ENCODE assay signal across 17 cellular contexts in the genomic region with DNA sequence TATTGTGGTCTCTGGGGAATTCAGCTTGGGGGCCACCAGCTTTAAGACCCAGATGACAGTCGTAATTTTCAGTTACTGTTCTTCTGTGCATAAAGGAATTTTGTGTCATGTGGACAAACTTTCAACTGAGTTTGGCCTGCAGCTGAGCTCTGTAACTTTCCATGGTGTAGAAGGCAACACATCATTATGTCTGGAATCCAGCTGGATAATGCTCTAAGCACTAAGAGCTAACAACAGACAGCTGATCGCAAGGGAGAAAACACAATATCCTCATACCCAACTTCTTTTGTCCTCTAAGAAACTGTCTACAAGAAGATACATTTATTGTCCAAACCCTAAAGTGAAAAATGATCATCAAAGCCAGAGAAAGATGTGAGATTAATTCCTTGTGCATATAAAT.
A peak's percentile ranks its signal among the peaks of the same experiment; 100 is the strongest.
DNase-seq lines count a peak whose midpoint lies in the region; ATAC-seq, FAIRE-seq and TF ChIP-seq lines count a peak whose summit lies in the region.
"Had no signal": no experiment of that assay in that cellular context is flagged by ENCODE, and none has a peak within 500 bp of the region (broad histone marks: within the 10 kb centered on the region; RNA-seq: fewer than 3 reads in every experiment).

No MANE protein-coding gene starts in this region.

- TF ChIP-seq EP300 in A549 (IDR thresholded peaks at IDR 0.05), result no peak

- intact Hi-C loops in heart left ventricle (cut with DNase I), result loop anchor here in 2 of 10 donors (5.0 kb wide), 2 partner anchors 87 to 102 kb away; no protein-coding TSS in a partner anchor

- peaks cover 0 to 3% (median 0%) of the 10 kb centered on the region in 5 experiments for H3K9me3 Mint-ChIP-seq in brain
- H3K9me3 Mint-ChIP-seq: activated T-cell treated with anti-CD3 and anti-CD28 coated beads, Interleukin-2, amount 50 U/mL, for 72 hours; stimulated activated naive CD8-positive, alpha-beta T cell treated with anti-CD3 and anti-CD28 coated beads, Interleukin-15, amount 100 ng/mL, for 72 hours had no signal

- H3K27ac ChIP-seq in A549 (peak overlapping the region; percentile 27 to 84; a peak in 5 of 6 replicates), heart left ventricle (peak overlapping the region in 8 of 12 donors; percentile 11 to 79 (median 72)), SJCRH30 (no peak overlapping the region)
- H3K27ac ChIP-seq: HL-60, spleen had no signal

- H3K4me1 ChIP-seq in A549, result peaks cover 60% of the 10 kb centered on the region
- peaks cover 0 to 53% (median 15%) of the 10 kb centered on the region in 12 donors for H3K4me1 ChIP-seq in heart left ventricle
- peaks cover 54% of the 10 kb centered on the region for H3K4me1 ChIP-seq in SJCRH30
- H3K4me1 ChIP-seq: spleen had no signal

- no peak overlapping the region for H3K4me3 Mint-ChIP-seq in brain
- H3K4me3 Mint-ChIP-seq: activated T-cell treated with anti-CD3 and anti-CD28 coated beads, Interleukin-2, amount 50 U/mL, for 72 hours; stimulated activated naive CD8-positive, alpha-beta T cell treated with anti-CD3 and anti-CD28 coated beads, Interleukin-15, amount 100 ng/mL, for 72 hours had no signal

- no peak overlapping the region for H3K4me2 ChIP-seq in A549

- H3K27me3 ChIP-seq in heart left ventricle, result no peaks in the 10 kb centered on the region
- H3K27me3 ChIP-seq in SJCRH30, result no peaks in the 10 kb centered on the region
- H3K27me3 ChIP-seq: spleen had no signal

- TF ChIP-seq POLR2A in A549 (IDR thresholded peaks at IDR 0.05; ENCODE audit: low read length) (no peak), heart left ventricle (IDR thresholded peaks at IDR 0.05) (no peak)

- no peak for TF ChIP-seq RAD21 in A549 (conservative IDR thresholded peaks at IDR 0.05 in 1 of 2, IDR thresholded peaks at IDR 0.05 in 1 of 2)

- H3K27me3 Mint-ChIP-seq in brain, result no peaks in the 10 kb centered on the region

- TF ChIP-seq CTCF in A549 (IDR thresholded peaks at IDR 0.05) (no peak), brain (conservative IDR thresholded peaks at IDR 0.05) (no peak), heart left ventricle (IDR thresholded peaks at IDR 0.05) (no peak)

- no peaks in the 10 kb centered on the region for H3K36me3 ChIP-seq in heart left ventricle
- H3K36me3 ChIP-seq in SJCRH30, result no peaks in the 10 kb centered on the region

- FAIRE-seq in A549 (lab: Jason Lieb, UNC), result peak; percentile 32
- FAIRE-seq: colon, G401.6 had no signal

- 87% methylated on average over 2 of the region's 2 CpGs for WGBS in A549 (ENCODE audit: missing lambda C conversion rate)
- WGBS in heart left ventricle, 4 donors, result 51 to 73% (median 66%) methylated on average over 2 of the region's 2 CpGs

- no peak for DNase-seq in A549 (ENCODE audit: low read depth in 1 of 2, low spot score in 1 of 2)
- DNase-seq in heart left ventricle, result no peak
- peak; percentile 55 for DNase-seq in pons (ENCODE audit: low spot score)
- no peak for DNase-seq in activated gamma-delta T cell treated with Interleukin-2 at 50 U/mL for 16 hours
- no peak for DNase-seq in SJCRH30
- DNase-seq: activated CD4-positive, alpha-beta T cell treated with anti-CD3 and anti-CD28 coated beads for 48 hours; activated T-cell treated with anti-CD3 and anti-CD28 coated beads, Interleukin-2, amount 50 U/mL, for 72 hours; NCI-H226; spleen; stimulated activated naive CD8-positive, alpha-beta T cell treated with anti-CD3 and anti-CD28 coated beads, Interleukin-15, amount 100 ng/mL, for 72 hours had no signal

- H3K36me3 Mint-ChIP-seq in brain, result no peaks in the 10 kb centered on the region

- CTCF ChIA-PET in A549 (lab: Yijun Ruan, JAX), result interaction anchor here (0.8 to 5.7 kb wide), 2 partner anchors 24 to 103 kb away, joined by 3 to 33 read pairs; no protein-coding TSS in a partner anchor

- no peaks in the 10 kb centered on the region for H3K9me3 ChIP-seq in A549
- H3K9me3 ChIP-seq in heart left ventricle, result no peaks in the 10 kb centered on the region
- no peaks in the 10 kb centered on the region for H3K9me3 ChIP-seq in SJCRH30 (replicated peaks)
- H3K9me3 ChIP-seq: spleen had no signal

- peaks cover 46% of the 10 kb centered on the region for H3K4me1 Mint-ChIP-seq in brain
- H3K4me1 Mint-ChIP-seq: stimulated activated naive CD8-positive, alpha-beta T cell treated with anti-CD3 and anti-CD28 coated beads, Interleukin-15, amount 100 ng/mL, for 72 hours had no signal

- H3K27ac Mint-ChIP-seq in brain, result peak overlapping the region in 3 of 5 experiments; percentile 34 to 74 (median 72)
- H3K27ac Mint-ChIP-seq: activated T-cell treated with anti-CD3 and anti-CD28 coated beads, Interleukin-2, amount 50 U/mL, for 72 hours; stimulated activated naive CD8-positive, alpha-beta T cell treated with anti-CD3 and anti-CD28 coated beads, Interleukin-15, amount 100 ng/mL, for 72 hours had no signal

- POLR2A ChIA-PET in A549 (lab: Yijun Ruan, JAX), result no interaction called here

- H3K4me3 ChIP-seq in A549, result no peak overlapping the region
- H3K4me3 ChIP-seq in heart left ventricle, result no peak overlapping the region
- H3K4me3 ChIP-seq in SJCRH30, result no peak overlapping the region
- H3K4me3 ChIP-seq: spleen had no signal

- ATAC-seq in A549 (no peak), heart left ventricle (peak in 3 of 4 donors; percentile 10 to 62 (median 57)), GM21367 (IDR thresholded peaks at IDR 0.05; ENCODE audit: unreplicated experiment) (no peak), GM18861 (IDR thresholded peaks at IDR 0.05; ENCODE audit: unreplicated experiment) (no peak)
- ATAC-seq: activated T-cell treated with anti-CD3 and anti-CD28 coated beads, Interleukin-2, amount 50 U/mL, for 72 hours; esophagus mucosa; stimulated activated naive CD8-positive, alpha-beta T cell treated with anti-CD3 and anti-CD28 coated beads, Interleukin-15, amount 100 ng/mL, for 72 hours had no signal

TF ChIP-seq in A549, 52 proteins besides CTCF, POLR2A, EP300 and RAD21:
- TF ChIP-seq JUN (IDR thresholded peaks at IDR 0.05) (no peak), HOXB13 (CRISPR knock-in tag; IDR thresholded peaks at IDR 0.05; ENCODE audit: low read depth) (no peak), CHD4 (IDR thresholded peaks at IDR 0.05; ENCODE audit: borderline replicate concordance) (no peak), HDAC2 (IDR thresholded peaks at IDR 0.05) (no peak), MYC (IDR thresholded peaks at IDR 0.05; ENCODE audit: borderline replicate concordance, low read length) (no peak), JUNB (IDR thresholded peaks at IDR 0.05) (no peak)

Comparison
In these comparisons a context has a peak if more than half of its experiments do, and no peak if none do; other contexts are left out.
1. ATAC-seq: peak in heart left ventricle (3 of 4); none in A549 (0 of 2), GM21367 (single experiment) and GM18861 (single experiment).